ENCODE assay signal across 8 cellular contexts in the genomic region with DNA sequence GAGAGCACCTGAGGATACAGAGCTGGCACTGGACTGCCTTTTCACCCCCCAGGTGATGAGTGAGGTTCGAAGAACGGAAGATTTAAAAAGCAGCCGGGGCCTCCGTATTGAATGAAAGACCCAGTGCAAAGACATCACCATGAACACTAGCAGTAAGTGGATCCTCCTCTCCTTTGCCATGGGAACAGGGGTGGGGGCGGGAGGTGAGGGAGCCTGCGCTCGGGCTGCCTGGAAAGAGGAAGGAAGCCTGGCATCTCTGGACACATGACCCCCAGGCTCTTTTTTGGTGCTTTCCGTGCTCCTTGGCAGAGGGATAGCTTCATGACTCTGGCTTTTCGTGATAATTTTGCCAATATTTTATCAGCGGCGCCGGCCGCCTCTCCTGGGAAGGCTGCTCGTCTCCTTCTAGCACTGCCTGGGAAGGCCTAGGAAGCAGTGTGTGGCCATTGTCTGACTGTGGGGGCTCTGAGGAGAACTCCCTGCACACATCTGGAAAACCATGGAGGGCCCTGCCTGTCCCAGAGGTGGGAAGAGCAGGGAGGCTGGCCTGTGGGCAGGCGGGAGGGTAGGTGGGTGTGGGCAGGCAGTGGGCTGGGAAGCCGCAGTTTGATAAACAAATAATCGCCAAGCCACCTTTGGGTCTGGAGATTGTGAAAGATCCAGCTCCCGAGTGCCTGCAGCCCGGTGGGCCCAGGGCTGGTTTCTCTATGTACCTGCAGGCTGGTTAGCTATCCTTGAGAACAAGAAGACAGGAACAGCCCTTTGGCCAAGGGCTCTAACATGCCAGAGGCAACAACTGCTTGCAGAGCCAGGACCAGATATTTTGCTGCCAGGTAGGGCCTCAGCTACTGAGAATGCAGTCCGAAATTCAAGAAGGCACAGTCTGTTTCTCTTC. TPM values are rescaled to one million over a fixed set of nuclear protein-coding genes. Genes with fewer than 3 reads are reported as not detected.
DNase-seq lines count a peak whose midpoint lies in the region; ATAC-seq, FAIRE-seq and TF ChIP-seq lines count a peak whose summit lies in the region.

No MANE protein-coding gene starts in this region.

- in situ Hi-C loops in KBM-7 (cut with MboI; ENCODE audit: low pct_unique_long_range_greater_than_20kb, low sequenced_read_pairs), result no loop called here

- intact Hi-C loops in left lung (cut with DNase I), result loop anchor here in 1 of 2 donors (5.0 kb wide), 1 partner anchor 85 kb away; no protein-coding TSS in a partner anchor

- no peaks in the 10 kb centered on the region for H4K20me1 ChIP-seq in BLaER1

- H3K27ac ChIP-seq in BLaER1 (no peak overlapping the region), left lung (peak overlapping the region; percentile 60 to 75), substantia nigra (ENCODE audit: low read depth, low read length, poor library complexity, severe bottlenecking) (peak overlapping the region; percentile 69)

- peaks cover 20% of the 10 kb centered on the region for H3K27me3 ChIP-seq in BLaER1
- no peaks in the 10 kb centered on the region for H3K27me3 ChIP-seq in bronchial epithelial cell (ENCODE audit: control insufficient read depth, insufficient read depth, low read length)
- peaks cover 0 to 15% of the 10 kb centered on the region in 2 donors for H3K27me3 ChIP-seq in left lung

- H3K36me3 ChIP-seq in BLaER1, result no peaks in the 10 kb centered on the region
- no peaks in the 10 kb centered on the region for H3K36me3 ChIP-seq in bronchial epithelial cell (ENCODE audit: control insufficient read depth, insufficient read depth, low read length)
- no peaks in the 10 kb centered on the region for H3K36me3 ChIP-seq in left lung

- DNase-seq in KBM-7, result peak; percentile 56
- DNase-seq in bronchial epithelial cell (ENCODE audit: low read depth), result no peak
- DNase-seq in left lung, result no peak
- peak in 16 of 49 donors; percentile 8 to 62 (median 36) for DNase-seq in substantia nigra (lab: John Stamatoyannopoulos, UW)

- H3K4me1 ChIP-seq in BLaER1 (peaks cover 19% of the 10 kb centered on the region), left lung (peaks cover 0 to 36% of the 10 kb centered on the region in 2 donors)

- H3K9ac ChIP-seq in BLaER1, result no peak overlapping the region

- H3K4me3 ChIP-seq in BLaER1 (peak overlapping the region; percentile 69), bronchial epithelial cell (ENCODE audit: low read depth, low read length) (peak overlapping the region; percentile 57), left lung (peak overlapping the region; percentile 68 to 83)

- H3K9me3 ChIP-seq in BLaER1 (no peaks in the 10 kb centered on the region), left lung (no peaks in the 10 kb centered on the region)

- H3K4me2 ChIP-seq in BLaER1, result peak overlapping the region; percentile 88

- TF ChIP-seq CTCF in bronchial epithelial cell (IDR thresholded peaks at IDR 0.05; ENCODE audit: insufficient read depth, low read length, severe bottlenecking) (no peak), left lung (IDR thresholded peaks at IDR 0.05) (no peak)

- FAIRE-seq in bronchial epithelial cell (lab: Jason Lieb, UNC), result no peak

- peak; percentile 71 for ATAC-seq in left lung
- no peak for ATAC-seq in GM21619 (IDR thresholded peaks at IDR 0.05; ENCODE audit: unreplicated experiment)
- ATAC-seq in GM21447 (IDR thresholded peaks at IDR 0.05; ENCODE audit: unreplicated experiment), result no peak
- ATAC-seq in HG03457 (IDR thresholded peaks at IDR 0.05; ENCODE audit: unreplicated experiment), result no peak

RNA-seq across cellular contexts. Expression of gene ABLIM3, which starts 0.9 kb away (rescaled TPM):
- total RNA-seq in bronchial epithelial cell, result 3.7 and 7.2 TPM in 2 replicates
- 10 to 100 TPM; 33.2 to 35.3 TPM for total RNA-seq in left lung
